In the genomic region with DNA sequence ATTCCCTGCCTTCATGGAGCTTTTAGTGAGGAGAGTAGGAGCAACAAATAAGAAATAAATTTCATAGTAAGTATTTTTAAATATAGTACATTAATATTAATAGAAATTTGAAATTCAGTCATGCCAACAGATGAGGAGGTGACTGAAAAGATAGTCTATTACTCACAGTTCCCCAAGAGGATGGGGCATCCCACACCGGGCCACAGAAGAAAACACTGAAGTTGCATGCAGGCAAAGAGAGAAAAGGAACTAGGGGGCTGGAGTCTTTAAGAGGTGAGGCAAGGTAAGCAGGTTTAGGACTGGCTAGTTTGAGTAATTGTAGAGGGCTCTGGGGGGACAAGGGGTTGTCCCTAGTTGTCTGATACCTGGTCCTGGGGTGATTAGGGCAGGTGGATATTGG, we compare ENCODE assay signal across 9 cellular contexts.
"Had no signal": no experiment of that assay in that cellular context is flagged by ENCODE, and none has a peak within 500 bp of the region (broad histone marks: within the 10 kb centered on the region; RNA-seq: fewer than 3 reads in every experiment).

No MANE protein-coding gene starts in this region.

- ATAC-seq: HCT116 had no signal

- H3K36me3 Mint-ChIP-seq: IgD-negative memory B cell had no signal

- H3K27ac Mint-ChIP-seq: HFFc6, IgD-negative memory B cell had no signal

- H3K9ac ChIP-seq: GM23248 had no signal

- H3K4me3 Mint-ChIP-seq: HFFc6, IgD-negative memory B cell had no signal

- H3K27ac ChIP-seq: GM23248, HL-60 had no signal

- H3K36me3 ChIP-seq: HAP-1 had no signal

- DNase-seq: GOT3, H7, HFFc6, KBM-7 had no signal

- H2AFZ ChIP-seq: GM23248 had no signal

- H3K9me3 Mint-ChIP-seq: HFFc6, IgD-negative memory B cell had no signal

- H3K4me3 ChIP-seq: GM23248, HAP-1 had no signal

- H3K4me1 ChIP-seq: HAP-1 had no signal

- H3K9me3 ChIP-seq: HAP-1 had no signal
